Comparison of ENCODE assay signal across 1 cellular context in genomic region chr1:219173758-219174671, GRCh38.
TF ChIP-seq lines count a peak whose summit lies in the region.

Gene LYPLAL1, plus strand, starts transcription at chr1:219173878. Its CDS starts 13 bp downstream, at chr1:219173891.

TF ChIP-seq in HepG2, 621 proteins besides CTCF, POLR2A, EP300 and RAD21 (continued from another document and continues in another):
- TF ChIP-seq ZGPAT (CRISPR knock-in tag; IDR thresholded peaks at IDR 0.05) (peak; percentile 86; the same call in 1 of the 2 replicates), TBX3 (IDR thresholded peaks at IDR 0.05; ENCODE audit: borderline replicate concordance) (no peak), MIER3 (CRISPR knock-in tag; IDR thresholded peaks at IDR 0.05; ENCODE audit: borderline replicate concordance) (0 out of 2 replicates have a peak, but pooled peaks have one; percentile 46), ISX (CRISPR knock-in tag; conservative IDR thresholded peaks at IDR 0.05) (0 out of 2 replicates have a peak, but pooled peaks have one; percentile 30), ZIK1 (CRISPR knock-in tag; IDR thresholded peaks at IDR 0.05; ENCODE audit: borderline replicate concordance, low read depth) (peak; percentile 82; the same call in 1 of the 2 replicates), GATA4 (IDR thresholded peaks at IDR 0.05; ENCODE audit: borderline replicate concordance, low read depth) (0 out of 2 replicates have a peak, but pooled peaks have one; percentile 36), SYNCRIP (IDR thresholded peaks at IDR 0.05; ENCODE audit: insufficient read depth, low read depth, low read length) (no peak), ZNF230 (CRISPR knock-in tag; IDR thresholded peaks at IDR 0.05) (peak; percentile 91; the same call in 1 of the 2 replicates), ZNF281 (CRISPR knock-in tag; IDR thresholded peaks at IDR 0.05; ENCODE audit: borderline replicate concordance) (no peak), ZNF446 (CRISPR knock-in tag; IDR thresholded peaks at IDR 0.05) (0 out of 2 replicates have a peak, but pooled peaks have one; percentile 46), ZNF12 (CRISPR knock-in tag; IDR thresholded peaks at IDR 0.05) (0 out of 2 replicates have a peak, but pooled peaks have one; percentile 11), ZBTB14 (CRISPR knock-in tag; IDR thresholded peaks at IDR 0.05) (peak; percentile 100), GABPA (IDR thresholded peaks at IDR 0.05; ENCODE audit: low read depth, low read length) (no peak), GABPA (CRISPR knock-in tag; IDR thresholded peaks at IDR 0.05; ENCODE audit: low read depth) (no peak), MYPOP (CRISPR knock-in tag; IDR thresholded peaks at IDR 0.05) (peak; percentile 50; the same call in 1 of the 2 replicates), PITX1 (CRISPR knock-in tag; IDR thresholded peaks at IDR 0.05) (peak; percentile 57), EZH2 (conservative IDR thresholded peaks at IDR 0.05; ENCODE audit: low read depth, low read length) (no peak), ZNF577 (CRISPR knock-in tag; IDR thresholded peaks at IDR 0.05; ENCODE audit: borderline replicate concordance, low read depth) (peak; percentile 57; the same call in 1 of the 2 replicates), MTF2 (CRISPR knock-in tag; IDR thresholded peaks at IDR 0.05; ENCODE audit: borderline replicate concordance) (no peak), ZSCAN12 (CRISPR knock-in tag; IDR thresholded peaks at IDR 0.05) (peak; percentile 30; the same call in 1 of the 2 replicates), NPAS2 (CRISPR knock-in tag; IDR thresholded peaks at IDR 0.05; ENCODE audit: borderline replicate concordance) (no peak), SRSF1 (optimal IDR thresholded peaks at IDR 0.05; ENCODE audit: low read depth, low read length) (peak; percentile 44), SRY (CRISPR knock-in tag; IDR thresholded peaks at IDR 0.05) (peak; percentile 75), KLF16 (CRISPR knock-in tag; IDR thresholded peaks at IDR 0.05) (peak in 1 of 2 experiments; percentile 86; a peak in 2 of 4 replicates), ZNF10 (CRISPR knock-in tag; IDR thresholded peaks at IDR 0.05; ENCODE audit: borderline replicate concordance, low read depth) (no peak), ZBTB46 (CRISPR knock-in tag; IDR thresholded peaks at IDR 0.05; ENCODE audit: borderline replicate concordance) (0 out of 2 replicates have a peak, but pooled peaks have one; percentile 12), GMEB2 (CRISPR knock-in tag; IDR thresholded peaks at IDR 0.05; ENCODE audit: low read depth) (peak; percentile 96), ZBTB40 (IDR thresholded peaks at IDR 0.05) (no peak), ZBTB40 (CRISPR knock-in tag; IDR thresholded peaks at IDR 0.05) (peak; percentile 75; the same call in 1 of the 2 replicates), ZNF788 (CRISPR knock-in tag; IDR thresholded peaks at IDR 0.05; ENCODE audit: borderline replicate concordance) (peak; percentile 64; the same call in 1 of the 2 replicates), ZFP82 (CRISPR knock-in tag; IDR thresholded peaks at IDR 0.05; ENCODE audit: borderline replicate concordance) (0 out of 2 replicates have a peak, but pooled peaks have one; percentile 7), ZNF253 (CRISPR knock-in tag; IDR thresholded peaks at IDR 0.05; ENCODE audit: borderline replicate concordance) (no peak), CREB3 (CRISPR knock-in tag; IDR thresholded peaks at IDR 0.05) (no peak), RNF2 (conservative IDR thresholded peaks at IDR 0.05; ENCODE audit: low read depth) (no peak), ZNF674 (CRISPR knock-in tag; IDR thresholded peaks at IDR 0.05; ENCODE audit: low read depth) (no peak)
